ENCODE assay signal across 21 cellular contexts in the genomic region with DNA sequence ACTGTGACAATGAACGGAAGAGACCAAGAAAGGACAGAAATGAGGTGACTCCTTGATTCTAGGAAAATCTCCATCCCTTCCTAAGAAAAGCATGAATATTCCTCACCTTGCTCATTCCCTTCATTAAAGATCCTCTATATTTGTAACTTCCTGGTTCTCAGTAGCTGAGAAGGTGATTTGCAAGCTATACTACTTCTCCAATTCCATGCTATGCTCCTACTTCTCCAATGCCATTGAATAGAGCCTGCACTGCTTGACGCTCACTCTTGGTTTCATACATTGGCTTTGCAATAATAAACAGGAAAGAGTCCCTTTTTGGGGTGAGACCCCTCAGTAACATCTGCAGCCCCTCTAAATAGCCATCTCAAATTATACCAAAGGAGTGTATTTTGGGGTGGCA. TPM values are rescaled to one million over a fixed set of nuclear protein-coding genes. Genes with fewer than 3 reads are reported as not detected.
"Had no signal": no experiment of that assay in that cellular context is flagged by ENCODE, and none has a peak within 500 bp of the region (broad histone marks: within the 10 kb centered on the region; RNA-seq: fewer than 3 reads in every experiment).

No MANE protein-coding gene starts in this region.

RNA-seq across cellular contexts. Expression of gene PPIAL4D, which starts 50.3 kb away (rescaled TPM):
- total RNA-seq: chondrocyte, colonic mucosa, endothelial cell of umbilical vein, epithelial cell of proximal tubule, esophagus muscularis mucosa, fibroblast of lung, foreskin keratinocyte, gastroesophageal sphincter, heart left ventricle, hepatocyte, kidney, left lobe of liver, mesenteric fat pad, occipital lobe, ovary, psoas muscle, renal cortical epithelial cell, right cardiac atrium, sigmoid colon, skeletal muscle tissue, testis had no signal
- polyA plus RNA-seq: endothelial cell of umbilical vein, fibroblast of lung, foreskin keratinocyte, heart left ventricle, hepatocyte, ovary, psoas muscle, right cardiac atrium, sigmoid colon had no signal
